Comparison of ENCODE assay signal across 16 cellular contexts in genomic region chr1:8745749-8746390, GRCh38.
"Had no signal": no experiment of that assay in that cellular context is flagged by ENCODE, and none has a peak within 500 bp of the region (broad histone marks: within the 10 kb centered on the region; RNA-seq: fewer than 3 reads in every experiment).

No MANE protein-coding gene starts in this region.

- H3K27me3 ChIP-seq: gastrocnemius medialis, neutrophil, upper lobe of left lung had no signal

- H3K4me3 ChIP-seq: gastrocnemius medialis, lower lobe of right lung, upper lobe of left lung had no signal

- ATAC-seq: effector memory CD8-positive, alpha-beta T cell; gastrocnemius medialis; lower lobe of right lung had no signal

- H3K9me3 Mint-ChIP-seq: dendritic cell treated with granulocyte-macrophage colony-stimulating factor and Interleukin-4, amounts not matched to agents 40 ng/mL and 50 ng/mL, for 4 days; effector memory CD8-positive, alpha-beta T cell; stimulated activated naive CD8-positive, alpha-beta T cell treated with anti-CD3 and anti-CD28 coated beads, Interleukin-15, Interleukin-2, amounts not matched to agents 100 ng/mL and 50 ng/mL, for 24 hours had no signal

- DNase-seq: activated CD4-positive, CD25-positive, alpha-beta regulatory T cell; activated effector memory CD4-positive, alpha-beta T cell treated with anti-CD3 and anti-CD28 coated beads, Interleukin-2, amount 50 U/mL, for 16 hours; activated T-cell treated with anti-CD3 and anti-CD28 coated beads, Interleukin-2, amount 50 U/mL, for 1 hour; amygdala; cerebellar nuclear complex; effector memory CD8-positive, alpha-beta T cell; gastrocnemius medialis; lower lobe of right lung; midbrain; retina; stimulated activated CD4-positive, alpha-beta T cell treated with anti-CD3 and anti-CD28 coated beads, Interleukin-4, amount 100 ng/mL, for 1 hour; stimulated activated CD8-positive, alpha-beta memory T cell treated with anti-CD3 and anti-CD28 coated beads, Interleukin-4, amount 100 ng/mL, for 48 hours; upper lobe of left lung had no signal

- H3K4me1 ChIP-seq: gastrocnemius medialis had no signal

- H3K9me3 ChIP-seq: gastrocnemius medialis, lower lobe of right lung, neutrophil, upper lobe of left lung had no signal

- H3K27me3 Mint-ChIP-seq: dendritic cell treated with granulocyte-macrophage colony-stimulating factor and Interleukin-4, amounts not matched to agents 40 ng/mL and 50 ng/mL, for 4 days; effector memory CD8-positive, alpha-beta T cell; stimulated activated naive CD8-positive, alpha-beta T cell treated with anti-CD3 and anti-CD28 coated beads, Interleukin-15, Interleukin-2, amounts not matched to agents 100 ng/mL and 50 ng/mL, for 24 hours had no signal

- H3K4me3 Mint-ChIP-seq: dendritic cell treated with granulocyte-macrophage colony-stimulating factor and Interleukin-4, amounts not matched to agents 40 ng/mL and 50 ng/mL, for 4 days; effector memory CD8-positive, alpha-beta T cell; stimulated activated naive CD8-positive, alpha-beta T cell treated with anti-CD3 and anti-CD28 coated beads, Interleukin-15, Interleukin-2, amounts not matched to agents 100 ng/mL and 50 ng/mL, for 24 hours had no signal

- H3K27ac Mint-ChIP-seq: dendritic cell treated with granulocyte-macrophage colony-stimulating factor and Interleukin-4, amounts not matched to agents 40 ng/mL and 50 ng/mL, for 4 days; stimulated activated naive CD8-positive, alpha-beta T cell treated with anti-CD3 and anti-CD28 coated beads, Interleukin-15, Interleukin-2, amounts not matched to agents 100 ng/mL and 50 ng/mL, for 24 hours had no signal

- H3K36me3 ChIP-seq: gastrocnemius medialis, lower lobe of right lung, neutrophil, upper lobe of left lung had no signal
